8 cellular contexts compared by ENCODE assay signal in the genomic region with DNA sequence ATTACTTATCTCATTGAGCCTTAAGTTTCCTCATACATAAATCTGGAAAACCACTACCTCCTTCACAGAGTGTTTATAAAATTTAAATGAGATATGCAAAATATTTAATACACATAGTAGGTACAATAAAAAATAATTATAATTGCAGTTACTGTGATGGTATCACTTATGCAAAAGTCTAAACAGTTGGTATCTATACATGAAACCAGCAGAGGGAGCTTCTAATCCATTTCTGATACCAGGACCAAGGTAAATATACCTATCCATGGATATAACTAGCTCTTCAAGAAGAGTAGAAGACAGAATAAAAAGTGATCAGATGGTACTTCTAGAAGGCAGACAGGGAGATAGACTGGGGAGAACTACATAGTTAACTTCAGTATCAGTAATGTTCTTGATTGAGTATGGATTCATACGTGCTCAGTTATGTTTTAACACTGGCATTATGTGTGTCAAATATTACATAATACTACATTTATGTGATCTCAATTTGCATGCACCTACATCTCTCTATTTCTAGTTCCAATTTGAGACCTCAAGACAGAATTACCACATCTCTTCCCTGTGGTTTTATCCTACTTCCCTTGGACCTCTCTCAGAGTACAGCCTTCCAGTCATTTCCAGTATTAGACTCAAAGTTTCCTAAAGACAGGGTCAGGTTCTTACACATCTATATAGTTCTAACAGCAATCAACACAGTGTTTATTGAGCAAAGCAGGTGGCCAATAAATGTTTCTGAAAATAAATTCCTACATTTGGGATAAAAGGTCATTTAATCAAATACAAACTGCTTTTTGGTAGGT. TPM values are rescaled to one million over a fixed set of nuclear protein-coding genes. Genes with fewer than 3 reads are reported as not detected.
DNase-seq lines count a peak whose midpoint lies in the region; ATAC-seq, FAIRE-seq and TF ChIP-seq lines count a peak whose summit lies in the region.

No MANE protein-coding gene starts in this region.

- H3K27ac Mint-ChIP-seq in activated CD4-positive, alpha-beta memory T cell treated with anti-CD3 and anti-CD28 coated beads, Interleukin-2, amount 10 ng/mL, durations not matched to agents 7 days and 5 days = no peak overlapping the region

- H3K27me3 ChIP-seq in colonic mucosa = no peaks in the 10 kb centered on the region

- no peaks in the 10 kb centered on the region for H3K27me3 Mint-ChIP-seq in activated CD4-positive, alpha-beta memory T cell treated with anti-CD3 and anti-CD28 coated beads, Interleukin-2, amount 10 ng/mL, durations not matched to agents 7 days and 5 days

- TF ChIP-seq CTCF in AG09319 (IDR thresholded peaks at IDR 0.05; ENCODE audit: low read depth, low read length) = peak; percentile 27
- peak; percentile 42 for TF ChIP-seq CTCF in colonic mucosa (IDR thresholded peaks at IDR 0.05)

- FAIRE-seq in GM12892 (lab: Jason Lieb, UNC) = peak; percentile 86

- no peaks in the 10 kb centered on the region for H3K4me1 ChIP-seq in colonic mucosa

- DNase-seq in AG09319 (ENCODE audit: extremely low read depth, low read depth) (no peak), GM12892 (ENCODE audit: insufficient read length) (no peak), NCI-H526 (lab: John Stamatoyannopoulos, UW) (peak; percentile 52 to 68), colonic mucosa (no peak), putamen (ENCODE audit: low spot score) (peak; percentile 16)
- DNase-seq in activated CD4-positive, alpha-beta memory T cell treated with anti-CD3 and anti-CD28 coated beads, Interleukin-2, amount 10 ng/mL, durations not matched to agents 7 days and 5 days = no peak

- no peaks in the 10 kb centered on the region for H3K36me3 ChIP-seq in colonic mucosa

- no peak for TF ChIP-seq POLR2A in GM12892 (IDR thresholded peaks at IDR 0.05; ENCODE audit: low read depth, low read length)

- CTCF ChIA-PET in activated CD4-positive, alpha-beta memory T cell treated with anti-CD3 and anti-CD28 coated beads, Interleukin-2, amount 10 ng/mL, durations not matched to agents 7 days and 5 days (lab: Charles Lee) = interaction anchor here (0.8 to 5.1 kb wide), 33 partner anchors 12 to 425 kb away, joined by 3 to 51 read pairs (median 5); partner anchors contain the start of genes LDHA and TSG101

- intact Hi-C loops in colonic mucosa (cut with DNase I) = loop anchor here (5.0 to 10.0 kb wide), 2 partner anchors 112 to 194 kb away; no protein-coding TSS in a partner anchor

- H3K4me3 ChIP-seq in colonic mucosa = no peak overlapping the region

- H3K9me3 Mint-ChIP-seq in activated CD4-positive, alpha-beta memory T cell treated with anti-CD3 and anti-CD28 coated beads, Interleukin-2, amount 10 ng/mL, durations not matched to agents 7 days and 5 days = no peaks in the 10 kb centered on the region

- ATAC-seq in GM18502 (IDR thresholded peaks at IDR 0.05; ENCODE audit: poor library complexity, unreplicated experiment) (no peak), GM21786 (IDR thresholded peaks at IDR 0.05; ENCODE audit: unreplicated experiment) (no peak)

- no peaks in the 10 kb centered on the region for H3K9me3 ChIP-seq in colonic mucosa

- no peak overlapping the region for H3K9ac ChIP-seq in colonic mucosa (ENCODE audit: low read depth in 2 of 2, low read length in 2 of 2)

- H3K36me3 Mint-ChIP-seq in activated CD4-positive, alpha-beta memory T cell treated with anti-CD3 and anti-CD28 coated beads, Interleukin-2, amount 10 ng/mL, durations not matched to agents 7 days and 5 days (ENCODE audit: low read depth) = peaks cover 11% of the 10 kb centered on the region

- no peak overlapping the region for H3K4me3 Mint-ChIP-seq in activated CD4-positive, alpha-beta memory T cell treated with anti-CD3 and anti-CD28 coated beads, Interleukin-2, amount 10 ng/mL, durations not matched to agents 7 days and 5 days

- H3K27ac ChIP-seq in colonic mucosa = no peak overlapping the region

- peaks cover 1% of the 10 kb centered on the region for H3K4me1 Mint-ChIP-seq in activated CD4-positive, alpha-beta memory T cell treated with anti-CD3 and anti-CD28 coated beads, Interleukin-2, amount 10 ng/mL, durations not matched to agents 7 days and 5 days

- POLR2A ChIA-PET in activated CD4-positive, alpha-beta memory T cell treated with anti-CD3 and anti-CD28 coated beads, Interleukin-2, amount 10 ng/mL, durations not matched to agents 7 days and 5 days (lab: Charles Lee) = interaction anchor here (0.9 to 1.8 kb wide), 7 partner anchors 10 to 224 kb away, joined by 3 to 8 read pairs (median 5); partner anchors contain the start of genes SPTY2D1 and TSG101

RNA-seq across cellular contexts. Expression of gene TSG101, which starts 13.7 kb away (rescaled TPM):
- 48.3 TPM for polyA plus RNA-seq in GM12892 (2012; ENCODE audit: missing spikeins)
- 10 to 100 TPM; 54.0 to 64.9 TPM for total RNA-seq in colonic mucosa
- 10 to 100 TPM; 40.4 to 44.2 TPM for total RNA-seq in activated CD4-positive, alpha-beta memory T cell treated with anti-CD3 and anti-CD28 coated beads, Interleukin-2, amount 10 ng/mL, durations not matched to agents 7 days and 5 days

RNA-seq across cellular contexts. Expression of gene UEVLD, which starts 48.1 kb away (rescaled TPM):
- polyA plus RNA-seq in GM12892 (2012; ENCODE audit: missing spikeins) = 10.6 TPM
- total RNA-seq in colonic mucosa = 10 to 100 TPM; 29.2 to 46.6 TPM
- total RNA-seq in activated CD4-positive, alpha-beta memory T cell treated with anti-CD3 and anti-CD28 coated beads, Interleukin-2, amount 10 ng/mL, durations not matched to agents 7 days and 5 days = 10 to 100 TPM; 23.3 to 26.1 TPM

RNA-seq across cellular contexts. Expression of gene MISFA, which starts 59.2 kb away (rescaled TPM):
- polyA plus RNA-seq in GM12892 (2012; ENCODE audit: missing spikeins) = 1.6 TPM
- total RNA-seq in colonic mucosa = 1 to 10 TPM; 1.8 to 2.5 TPM
- total RNA-seq in activated CD4-positive, alpha-beta memory T cell treated with anti-CD3 and anti-CD28 coated beads, Interleukin-2, amount 10 ng/mL, durations not matched to agents 7 days and 5 days = 1 to 10 TPM; 1.3 to 2.1 TPM

Comparison
In these comparisons a context has a peak if more than half of its experiments do, and no peak if none do; other contexts are left out.
1. DNase-seq: peak in NCI-H526 (2 of 2) and putamen (single experiment); none in AG09319 (single experiment), GM12892 (single experiment), colonic mucosa (single experiment) and activated CD4-positive, alpha-beta memory T cell treated with anti-CD3 and anti-CD28 coated beads, Interleukin-2, amount 10 ng/mL, durations not matched to agents 7 days and 5 days (single experiment).